In the genomic region with DNA sequence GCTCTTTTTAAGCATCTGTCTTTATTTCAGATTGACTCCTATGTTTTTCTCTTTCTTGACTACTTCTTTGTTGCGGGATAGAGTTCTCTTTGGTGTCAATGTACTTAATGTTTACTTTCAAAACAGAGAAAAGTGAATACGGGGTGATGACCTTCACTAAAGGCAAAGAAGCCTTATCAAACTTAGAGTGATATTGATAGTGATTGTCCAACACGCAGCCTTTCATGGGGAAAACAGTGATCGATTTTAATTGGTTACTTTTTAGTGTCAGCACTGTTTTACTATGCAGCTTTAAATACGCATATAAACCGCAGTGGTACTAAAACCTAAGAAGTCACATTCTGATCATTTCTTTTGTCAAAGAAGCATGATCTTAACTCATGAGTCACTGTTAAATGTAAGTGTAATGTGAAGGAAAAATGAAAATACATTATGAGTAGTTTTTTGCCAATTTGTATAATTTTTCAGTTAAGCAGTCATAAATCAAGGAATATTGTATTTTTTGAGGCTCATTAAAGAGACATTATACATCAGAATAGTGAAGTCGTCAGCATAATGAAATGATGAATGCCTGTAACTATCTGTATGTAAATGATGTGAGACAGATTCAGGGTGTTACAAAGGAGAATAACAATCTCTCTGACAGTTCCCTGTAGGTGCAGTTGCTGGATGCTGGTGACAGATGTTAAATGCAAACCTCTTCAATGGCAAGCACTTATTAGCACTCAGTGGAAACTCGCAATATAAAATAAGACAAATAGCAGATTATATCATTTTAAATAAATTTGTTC, we compare ENCODE assay signal across 17 cellular contexts.
"Had no signal": no experiment of that assay in that cellular context is flagged by ENCODE, and none has a peak within 500 bp of the region (broad histone marks: within the 10 kb centered on the region; RNA-seq: fewer than 3 reads in every experiment).

No MANE protein-coding gene starts in this region.

- DNase-seq: activated B cell treated with CpG ODN at 0.5 μM for 24 hours; activated CD4-positive, alpha-beta memory T cell treated with anti-CD3 and anti-CD28 coated beads for 36 hours; activated CD4-positive, alpha-beta T cell treated with anti-CD3 and anti-CD28 coated beads for 4 hours; activated naive CD4-positive, alpha-beta T cell treated with anti-CD3 and anti-CD28 coated beads for 36 hours; anterior cingulate cortex; foreskin melanocyte; left ventricle myocardium inferior; mucosa of descending colon; naive thymus-derived CD4-positive, alpha-beta T cell; posterior cingulate gyrus; stimulated activated CD4-positive, alpha-beta T cell treated with anti-CD3 and anti-CD28 coated beads, Interleukin-2, amount 100 ng/mL, for 24 hours; stimulated activated naive CD4-positive, alpha-beta T cell treated with Interleukin-2 at 50 U/mL for 16 hours; T-helper 17 cell; thyroid gland had no signal

- H3K9me3 ChIP-seq: left ventricle myocardium inferior, mucosa of descending colon, neutrophil, thyroid gland had no signal

- H3K4me1 ChIP-seq: left ventricle myocardium inferior, thyroid gland had no signal

- FAIRE-seq: TTC549 had no signal

- H3K27me3 ChIP-seq: neutrophil, thyroid gland had no signal

- H3K27ac ChIP-seq: coronary artery, left ventricle myocardium inferior, neutrophil, thyroid gland had no signal

- H3K36me3 ChIP-seq: left ventricle myocardium inferior, neutrophil, thyroid gland had no signal

- H3K4me3 ChIP-seq: coronary artery, left ventricle myocardium inferior, mucosa of descending colon, thyroid gland had no signal
